In genomic region chr3:182782149-182782548, GRCh38 we compare ENCODE assay signal across 23 cellular contexts. TPM values are rescaled to one million over a fixed set of nuclear protein-coding genes. Genes with fewer than 3 reads are reported as not detected.
A peak's percentile ranks its signal among the peaks of the same experiment; 100 is the strongest.
DNase-seq lines count a peak whose midpoint lies in the region; ATAC-seq and TF ChIP-seq lines count a peak whose summit lies in the region.
"Had no signal": no experiment of that assay in that cellular context is flagged by ENCODE, and none has a peak within 500 bp of the region (broad histone marks: within the 10 kb centered on the region; RNA-seq: fewer than 3 reads in every experiment).

No MANE protein-coding gene starts in this region.

- peaks cover 2% of the 10 kb centered on the region for H3K9me3 Mint-ChIP-seq in neural progenitor cell
- H3K9me3 Mint-ChIP-seq: activated T-helper 2 cell treated with anti-CD3 and anti-CD28 coated beads, Interferon-gamma antibody, Interleukin-2, Interleukin-4, amounts not matched to agents 10 μg/mL and 5 μg/mL and 100 μg/mL, durations not matched to agents 14 hours and 24 hours and 36 hours; WTC11 had no signal

- H3K4me2 ChIP-seq in KMS-11 (peak overlapping the region; percentile 61), neural progenitor cell (no peak overlapping the region)

- H3K36me3 Mint-ChIP-seq in neural progenitor cell: no peaks in the 10 kb centered on the region
- H3K36me3 Mint-ChIP-seq: WTC11 had no signal

- H3K4me1 ChIP-seq in KMS-11 (ENCODE audit: low read depth, poor library complexity, severe bottlenecking): peaks cover 22% of the 10 kb centered on the region
- H3K4me1 ChIP-seq in neural progenitor cell: no peaks in the 10 kb centered on the region
- H3K4me1 ChIP-seq: Caco-2, upper lobe of right lung had no signal

- DNase-seq in inferior parietal cortex (ENCODE audit: extremely low spot score) (no peak), GM13977 (ENCODE audit: low spot score) (no peak), neural progenitor cell (ENCODE audit: low spot score) (no peak), GM13976 (ENCODE audit: low spot score) (no peak)
- DNase-seq: activated CD8-positive, alpha-beta memory T cell treated with anti-CD3 and anti-CD28 coated beads, Interleukin-2, amount 50 U/mL, for 4 hours; Caco-2; DND-41; effector CD4-positive, alpha-beta T cell; HCEC 1CT; KG1; MV-4-11; naive thymus-derived CD4-positive, alpha-beta T cell; ovary; right cardiac atrium; T1000; upper lobe of right lung had no signal

- H3K9ac ChIP-seq in KMS-11 (no peak overlapping the region), neural progenitor cell (no peak overlapping the region)

- H2AFZ ChIP-seq in KMS-11 (ENCODE audit: low read depth): no peak overlapping the region
- H2AFZ ChIP-seq in neural progenitor cell (replicated peaks): no peak overlapping the region

- in situ Hi-C loops in GM13977 (cut with MboI; ENCODE audit: low pct_unique_long_range_greater_than_20kb, low sequenced_read_pairs, unreplicated experiment): no loop called here
- in situ Hi-C loops in GM13976 (cut with MboI; ENCODE audit: low sequenced_read_pairs, unreplicated experiment): no loop called here

- TF ChIP-seq CTCF in KMS-11 (conservative IDR thresholded peaks at IDR 0.05; ENCODE audit: low read depth, low read length) (no peak), GM13977 (IDR thresholded peaks at IDR 0.05; ENCODE audit: extremely low read depth, insufficient read depth, missing control alignments) (no peak), neural progenitor cell (IDR thresholded peaks at IDR 0.05) (no peak), GM13976 (IDR thresholded peaks at IDR 0.05; ENCODE audit: borderline replicate concordance, control extremely low read depth, extremely low read depth, insufficient read depth, missing control alignments) (no peak)

- H3K36me3 ChIP-seq in KMS-11 (ENCODE audit: insufficient read depth) (no peaks in the 10 kb centered on the region), neural progenitor cell (no peaks in the 10 kb centered on the region)
- H3K36me3 ChIP-seq: ovary, upper lobe of right lung had no signal

- H3K4me3 ChIP-seq in KMS-11 (IDR thresholded peaks at IDR 0.05; ENCODE audit: insufficient read depth, low read depth, low read length) (no peak overlapping the region), neural progenitor cell (no peak overlapping the region)
- H3K4me3 ChIP-seq: ovary, upper lobe of right lung had no signal

- H3K27me3 ChIP-seq in KMS-11 (ENCODE audit: insufficient read depth, low read depth) (no peaks in the 10 kb centered on the region), neural progenitor cell (no peaks in the 10 kb centered on the region)
- H3K27me3 ChIP-seq: ovary had no signal

- no peaks in the 10 kb centered on the region for H3K4me1 Mint-ChIP-seq in neural progenitor cell
- H3K4me1 Mint-ChIP-seq: WTC11 had no signal

- no peaks in the 10 kb centered on the region for H3K9me3 ChIP-seq in neural progenitor cell (ENCODE audit: low read depth)
- H3K9me3 ChIP-seq: Caco-2, ovary, upper lobe of right lung had no signal

- H3K27ac ChIP-seq in KMS-11 (no peak overlapping the region), neural progenitor cell (no peak overlapping the region)
- H3K27ac ChIP-seq: ovary, upper lobe of right lung had no signal

- H3F3A ChIP-seq in neural progenitor cell (ENCODE audit: low read depth): no peaks in the 10 kb centered on the region

- no peak overlapping the region for H3K4me3 Mint-ChIP-seq in neural progenitor cell
- H3K4me3 Mint-ChIP-seq: naive thymus-derived CD4-positive, alpha-beta T cell; WTC11 had no signal

- peaks cover 3% of the 10 kb centered on the region for H3K27me3 Mint-ChIP-seq in neural progenitor cell (ENCODE audit: insufficient read depth, low read depth)

- no peak overlapping the region for H3K27ac Mint-ChIP-seq in neural progenitor cell
- H3K27ac Mint-ChIP-seq: activated T-helper 2 cell treated with anti-CD3 and anti-CD28 coated beads, Interferon-gamma antibody, Interleukin-2, Interleukin-4, amounts not matched to agents 10 μg/mL and 5 μg/mL and 100 μg/mL, durations not matched to agents 14 hours and 24 hours and 36 hours; naive thymus-derived CD4-positive, alpha-beta T cell; WTC11 had no signal

- ATAC-seq in GM18511 (IDR thresholded peaks at IDR 0.05; ENCODE audit: unreplicated experiment) (peak; percentile 82), GM19452 (IDR thresholded peaks at IDR 0.05; ENCODE audit: unreplicated experiment) (peak; percentile 76), HG02938 (IDR thresholded peaks at IDR 0.05; ENCODE audit: unreplicated experiment) (peak; percentile 64)
- ATAC-seq: left lobe of liver; naive thymus-derived CD4-positive, alpha-beta T cell; right cardiac atrium; upper lobe of right lung; WTC11 had no signal

- H4K20me1 ChIP-seq in KMS-11 (ENCODE audit: insufficient read depth): no peaks in the 10 kb centered on the region
- H4K20me1 ChIP-seq in neural progenitor cell (ENCODE audit: low read depth): no peaks in the 10 kb centered on the region

- H3K79me2 ChIP-seq in KMS-11 (ENCODE audit: insufficient read depth, low read depth): no peaks in the 10 kb centered on the region
- H3K79me2 ChIP-seq in neural progenitor cell (ENCODE audit: low read depth): no peaks in the 10 kb centered on the region

RNA-seq across cellular contexts. Expression of gene ATP11B, which starts 11.2 kb away (rescaled TPM):
- total RNA-seq in neural progenitor cell (ENCODE audit: low replicate concordance): 39.0 and 59.0 TPM in 2 replicates
